ENCODE assay signal across 9 cellular contexts in genomic region chr3:77320514-77320913, GRCh38.
DNase-seq lines count a peak whose midpoint lies in the region; ATAC-seq and TF ChIP-seq lines count a peak whose summit lies in the region.
"Had no signal": no experiment of that assay in that cellular context is flagged by ENCODE, and none has a peak within 500 bp of the region (broad histone marks: within the 10 kb centered on the region; RNA-seq: fewer than 3 reads in every experiment).

No MANE protein-coding gene starts in this region.

- H3K36me3 ChIP-seq in IMR-90 (ENCODE audit: control insufficient read depth, insufficient read depth, low read length), result no peaks in the 10 kb centered on the region

- WGBS in IMR-90 (ENCODE audit: extremely low coverage in 2 of 2, insufficient read length in 1 of 2), 2 experiments, result no CpG with 5 or more reads among the region's 3 CpGs

- H3K9me1 ChIP-seq in IMR-90 (ENCODE audit: insufficient read depth, low read length), result no peaks in the 10 kb centered on the region

- no peak overlapping the region for H2AFZ ChIP-seq in IMR-90 (replicated peaks; ENCODE audit: low read length, poor library complexity)

- H3K56ac ChIP-seq in IMR-90 (ENCODE audit: extremely low read depth, insufficient read depth, low read length), result no peak overlapping the region

- POLR2A ChIA-PET in IMR-90 (lab: Charles Lee; ENCODE audit: unreplicated experiment), result interaction anchor here (0.6 kb wide), 1 partner anchor 267 kb away, joined by 3 read pairs; no protein-coding TSS in a partner anchor

- no peak overlapping the region for H2BK120ac ChIP-seq in IMR-90 (ENCODE audit: low read depth, low read length)

- no peaks in the 10 kb centered on the region for H3K79me1 ChIP-seq in IMR-90 (ENCODE audit: low read depth in 1 of 2, low read length in 2 of 2)

- TF ChIP-seq CTCF in AG10803 (conservative IDR thresholded peaks at IDR 0.05; ENCODE audit: low read length), result peak; percentile 78
- TF ChIP-seq CTCF in IMR-90 (conservative IDR thresholded peaks at IDR 0.05; ENCODE audit: low read depth, low read length), result peak; percentile 68

- H4K5ac ChIP-seq in IMR-90 (ENCODE audit: low read depth, low read length), result no peak overlapping the region

- no peak for TF ChIP-seq POLR2A in IMR-90 (IDR thresholded peaks at IDR 0.05; ENCODE audit: low read depth, low read length)

- H3K4me3 ChIP-seq in AG10803 (ENCODE audit: low read length), result no peak overlapping the region
- H3K4me3 ChIP-seq in IMR-90 (ENCODE audit: insufficient read depth, low read depth, low read length), result no peak overlapping the region

- no peak overlapping the region for H2BK15ac ChIP-seq in IMR-90 (ENCODE audit: low read depth, low read length)

- H3K27me3 ChIP-seq in IMR-90 (ENCODE audit: control insufficient read depth, insufficient read depth, low read length), result no peaks in the 10 kb centered on the region

- dilution Hi-C loops in IMR-90 (cut with HindIII; ENCODE audit: low sequenced_read_pairs, unreplicated experiment), result no loop called here

- TF ChIP-seq RAD21 in IMR-90 (IDR thresholded peaks at IDR 0.05; ENCODE audit: low read length), result peak; percentile 44

- ATAC-seq in IMR-90 (ENCODE audit: low read depth), result peak; percentile 68

- no peak overlapping the region for H3K18ac ChIP-seq in IMR-90 (ENCODE audit: low read depth, low read length)

- no peak overlapping the region for H2BK5ac ChIP-seq in IMR-90 (ENCODE audit: low read depth, low read length, poor library complexity, severe bottlenecking)

- in situ Hi-C loops in IMR-90 (cut with MboI; ENCODE audit: low sequenced_read_pairs), result loop anchor here (10.0 to 25.0 kb wide), 2 partner anchors 286 to 1717 kb away; no protein-coding TSS in a partner anchor

- H3K4ac ChIP-seq in IMR-90 (ENCODE audit: low read depth, low read length), result no peak overlapping the region

- H3K27ac ChIP-seq in IMR-90 (ENCODE audit: insufficient read depth, low read length), result no peak overlapping the region

- CTCF ChIA-PET in IMR-90 (lab: Yijun Ruan, JAX), result interaction anchor here (0.6 to 2.4 kb wide), 21 partner anchors 10 to 1715 kb away, joined by 3 to 8 read pairs (median 3); no protein-coding TSS in a partner anchor

- no peak overlapping the region for H2AK9ac ChIP-seq in IMR-90 (replicated peaks; ENCODE audit: low read depth, low read length, poor library complexity)

- H4K8ac ChIP-seq in IMR-90 (ENCODE audit: low read depth in 2 of 2, low read length in 2 of 2), result no peak overlapping the region

- no peak overlapping the region for H3K9ac ChIP-seq in IMR-90 (ENCODE audit: low read depth, low read length)

- no peak overlapping the region for H2BK20ac ChIP-seq in IMR-90 (ENCODE audit: low read depth, low read length)

- no peak overlapping the region for H3K23ac ChIP-seq in IMR-90 (ENCODE audit: low read depth, low read length)

- intact Hi-C loops in IMR-90 (cut with micrococcal nuclease), result loop anchor here (1.0 to 5.0 kb wide), 2 partner anchors 282 to 1503 kb away; no protein-coding TSS in a partner anchor

- H3K4me1 ChIP-seq in IMR-90 (ENCODE audit: control insufficient read depth, insufficient read depth, low read length), result 0 out of 2 replicates have a peak, but pooled peaks cover 2% of the 10 kb centered on the region

- no peak overlapping the region for H3K4me2 ChIP-seq in IMR-90 (ENCODE audit: low read depth, low read length)

- H4K91ac ChIP-seq in IMR-90 (ENCODE audit: insufficient read depth, low read depth, low read length), result no peak overlapping the region

- no peak overlapping the region for H3K14ac ChIP-seq in IMR-90 (replicated peaks; ENCODE audit: low read depth, low read length)

- BruUV-seq in IMR-90 (replicated peaks; lab: Mats Ljungman, UMichigan), result no TSS peak

- no peaks in the 10 kb centered on the region for H3K9me3 ChIP-seq in IMR-90 (ENCODE audit: control insufficient read depth, insufficient read depth, low read length)

- no peak overlapping the region for H2AK5ac ChIP-seq in IMR-90 (ENCODE audit: low read depth, low read length)

- no peaks in the 10 kb centered on the region for H4K20me1 ChIP-seq in IMR-90 (ENCODE audit: insufficient read depth, low read length)

- DNase-seq in AG10803 (ENCODE audit: low read depth) (peak; percentile 52), IMR-90 (peak; percentile 67), amniotic epithelial cell (ENCODE audit: low read depth) (peak; percentile 49), left kidney (ENCODE audit: low read depth, low spot score) (peak; percentile 48), NCI-H1436 treated with DMSO at 0.1 percent for 48 hours (lab: John Stamatoyannopoulos, UW) (no peak), COLO668 (lab: John Stamatoyannopoulos, UW; ENCODE audit: unreplicated experiment) (no peak), GF-D8 (lab: John Stamatoyannopoulos, UW) (no peak)
- DNase-seq in activated CD4-positive, CD25-positive, alpha-beta regulatory T cell (lab: John Stamatoyannopoulos, UW), result no peak
- DNase-seq: activated CD4-positive, alpha-beta T cell treated with anti-CD3 and anti-CD28 coated beads, Interleukin-2, amount 10 ng/mL, durations not matched to agents 7 days and 5 days had no signal

TF ChIP-seq in IMR-90, 13 proteins besides CTCF, POLR2A, EP300 and RAD21:
- TF ChIP-seq RFX5 (IDR thresholded peaks at IDR 0.05; ENCODE audit: low read depth, low read length), result no peak
- TF ChIP-seq ELK1 (IDR thresholded peaks at IDR 0.05; ENCODE audit: borderline replicate concordance, low read depth, low read length), result no peak
- no peak for TF ChIP-seq RCOR1 (IDR thresholded peaks at IDR 0.05; ENCODE audit: insufficient replicate concordance, low read length)
- no peak for TF ChIP-seq NFE2L2 (IDR thresholded peaks at IDR 0.05; ENCODE audit: low read depth, low read length)
- TF ChIP-seq CHD1 (IDR thresholded peaks at IDR 0.05; ENCODE audit: low read depth, low read length), result no peak
- no peak for TF ChIP-seq USF2 (IDR thresholded peaks at IDR 0.05; ENCODE audit: low read depth, low read length)
- TF ChIP-seq SMC3 (IDR thresholded peaks at IDR 0.05; ENCODE audit: low read depth, low read length), result peak; percentile 49; the same call in 1 of the 2 replicates

Comparison
In these comparisons a context has a peak if more than half of its experiments do, and no peak if none do; other contexts are left out.
1. DNase-seq: peak in AG10803 (single experiment), IMR-90 (single experiment), amniotic epithelial cell (single experiment) and left kidney (single experiment); none in NCI-H1436 treated with DMSO at 0.1 percent for 48 hours (single experiment), COLO668 (single experiment), GF-D8 (single experiment) and activated CD4-positive, CD25-positive, alpha-beta regulatory T cell (0 of 4).